Comparison of ENCODE assay signal across 16 cellular contexts in the genomic region with DNA sequence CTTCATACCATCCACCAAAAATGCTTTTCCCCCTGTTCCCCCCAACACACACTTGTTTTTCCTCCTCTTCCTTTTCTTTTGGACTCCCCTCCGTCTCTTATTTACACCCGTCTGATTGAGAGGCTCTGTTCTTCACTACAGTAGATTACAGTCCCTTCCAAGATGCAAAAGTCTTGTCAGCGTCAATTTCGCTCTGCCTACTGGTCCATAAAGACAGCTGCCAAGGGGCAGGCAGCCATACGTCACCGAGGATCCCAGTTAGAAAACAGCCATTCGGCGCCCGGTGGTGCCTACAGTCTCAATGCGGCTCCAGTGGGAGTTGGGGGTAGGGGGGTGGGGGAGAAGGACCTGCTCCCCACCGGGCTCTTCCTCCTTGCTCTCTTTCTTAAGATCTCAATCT. TPM values are rescaled to one million over a fixed set of nuclear protein-coding genes. Genes with fewer than 3 reads are reported as not detected.
DNase-seq lines count a peak whose midpoint lies in the region; ATAC-seq and TF ChIP-seq lines count a peak whose summit lies in the region.
"Had no signal": no experiment of that assay in that cellular context is flagged by ENCODE, and none has a peak within 500 bp of the region (broad histone marks: within the 10 kb centered on the region; RNA-seq: fewer than 3 reads in every experiment).

A gene with protein sequence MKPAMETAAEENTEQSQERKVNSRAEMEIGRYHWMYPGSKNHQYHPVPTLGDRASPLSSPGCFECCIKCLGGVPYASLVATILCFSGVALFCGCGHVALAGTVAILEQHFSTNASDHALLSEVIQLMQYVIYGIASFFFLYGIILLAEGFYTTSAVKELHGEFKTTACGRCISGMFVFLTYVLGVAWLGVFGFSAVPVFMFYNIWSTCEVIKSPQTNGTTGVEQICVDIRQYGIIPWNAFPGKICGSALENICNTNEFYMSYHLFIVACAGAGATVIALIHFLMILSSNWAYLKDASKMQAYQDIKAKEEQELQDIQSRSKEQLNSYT (minus strand): TSS at position 195 of the 400 bp plus-strand sequence. CDS start 189 bp downstream, at position 6.

- no peak within 1 kb of the TSS for H3K4me3 ChIP-seq in stomach

- H3K9me3 ChIP-seq in stomach: no peaks in the 10 kb centered on the region

- peaks cover 0 to 21% (median 0%) of the 10 kb centered on the region in 3 donors for H3K27me3 ChIP-seq in stomach

- H3K9me3 Mint-ChIP-seq in endothelial cell (ENCODE audit: unreplicated experiment): no peaks in the 10 kb centered on the region
- H3K9me3 Mint-ChIP-seq in nephron progenitor cell: peaks cover 45% of the 10 kb centered on the region
- peaks cover 13% of the 10 kb centered on the region for H3K9me3 Mint-ChIP-seq in type B pancreatic cell
- H3K9me3 Mint-ChIP-seq: activated CD4-positive, alpha-beta T cell treated with anti-CD3 and anti-CD28 coated beads, Interleukin-2, amount 10 ng/mL, durations not matched to agents 24 days and 14 days; central memory CD8-positive, alpha-beta T cell; natural killer cell had no signal

- DNase-seq in NCI-H69 (lab: John Stamatoyannopoulos, UW): peak; percentile 67
- DNase-seq in endothelial cell (ENCODE audit: low spot score): no peak
- DNase-seq in nephron progenitor cell: peak; percentile 15
- no peak for DNase-seq in type B pancreatic cell (ENCODE audit: extremely low spot score, unreplicated experiment)
- DNase-seq in stomach: no peak
- no peak for DNase-seq in AG08395 (ENCODE audit: low spot score)
- DNase-seq in dermis blood vessel endothelial cell: no peak
- DNase-seq: activated CD4-positive, alpha-beta T cell treated with anti-CD3 and anti-CD28 coated beads, Interleukin-2, amount 10 ng/mL, durations not matched to agents 24 days and 14 days; KG1; kidney; natural killer cell; NCI-H187; stimulated activated CD4-positive, alpha-beta T cell treated with anti-CD3 and anti-CD28 coated beads, Interleukin-4, amount 100 ng/mL, for 1 hour; stimulated activated naive B cell treated with anti-CD40 and anti-IgM and Interleukin-4, amounts not matched to agents 10 μg/mL and 1 μg/mL and 100 μg/mL, for 72 hours had no signal

- H3K27ac Mint-ChIP-seq in endothelial cell (ENCODE audit: unreplicated experiment) (no peak within 1 kb of the TSS), nephron progenitor cell (peak within 1 kb of the TSS; percentile 73), type B pancreatic cell (no peak within 1 kb of the TSS)
- H3K27ac Mint-ChIP-seq: activated CD4-positive, alpha-beta T cell treated with anti-CD3 and anti-CD28 coated beads, Interleukin-2, amount 10 ng/mL, durations not matched to agents 24 days and 14 days; natural killer cell; stimulated activated naive B cell treated with anti-CD40 and anti-IgM and Interleukin-4, amounts not matched to agents 10 μg/mL and 1 μg/mL and 100 μg/mL, for 72 hours had no signal

- intact Hi-C loops in stomach (cut with DNase I; ENCODE audit: low total_unique reads): no loop called here

- H3K4me3 Mint-ChIP-seq in endothelial cell (ENCODE audit: unreplicated experiment) (no peak within 1 kb of the TSS), nephron progenitor cell (peak within 1 kb of the TSS; percentile 74), type B pancreatic cell (peak within 1 kb of the TSS; percentile 70)
- H3K4me3 Mint-ChIP-seq: activated CD4-positive, alpha-beta T cell treated with anti-CD3 and anti-CD28 coated beads, Interleukin-2, amount 10 ng/mL, durations not matched to agents 24 days and 14 days; central memory CD8-positive, alpha-beta T cell; natural killer cell; stimulated activated naive B cell treated with anti-CD40 and anti-IgM and Interleukin-4, amounts not matched to agents 10 μg/mL and 1 μg/mL and 100 μg/mL, for 72 hours had no signal

- WGBS in stomach, 5 donors: 22 to 55% (median 36%) methylated on average over 11 of the region's 11 CpGs

- H3K27me3 Mint-ChIP-seq in endothelial cell (ENCODE audit: unreplicated experiment) (peaks cover 4% of the 10 kb centered on the region), nephron progenitor cell (ENCODE audit: low read depth, poor library complexity) (no peaks in the 10 kb centered on the region), type B pancreatic cell (no peaks in the 10 kb centered on the region)

- H3K4me1 Mint-ChIP-seq in endothelial cell (ENCODE audit: unreplicated experiment): peaks cover 7% of the 10 kb centered on the region
- peaks cover 9% of the 10 kb centered on the region for H3K4me1 Mint-ChIP-seq in nephron progenitor cell
- H3K4me1 Mint-ChIP-seq in type B pancreatic cell (ENCODE audit: unreplicated experiment): no peaks in the 10 kb centered on the region
- H3K4me1 Mint-ChIP-seq: activated CD4-positive, alpha-beta T cell treated with anti-CD3 and anti-CD28 coated beads, Interleukin-2, amount 10 ng/mL, durations not matched to agents 24 days and 14 days; central memory CD8-positive, alpha-beta T cell; natural killer cell; stimulated activated naive B cell treated with anti-CD40 and anti-IgM and Interleukin-4, amounts not matched to agents 10 μg/mL and 1 μg/mL and 100 μg/mL, for 72 hours had no signal

- H3K4me1 ChIP-seq in stomach: no peaks in the 10 kb centered on the region

- H3K36me3 ChIP-seq in stomach: no peaks in the 10 kb centered on the region

- H3K27ac ChIP-seq in stomach: no peak within 1 kb of the TSS

- H3K36me3 Mint-ChIP-seq in endothelial cell (ENCODE audit: low read depth, unreplicated experiment) (peaks cover 4% of the 10 kb centered on the region), nephron progenitor cell (ENCODE audit: low read depth) (peaks cover 5% of the 10 kb centered on the region), type B pancreatic cell (no peaks in the 10 kb centered on the region)
- H3K36me3 Mint-ChIP-seq: natural killer cell; stimulated activated naive B cell treated with anti-CD40 and anti-IgM and Interleukin-4, amounts not matched to agents 10 μg/mL and 1 μg/mL and 100 μg/mL, for 72 hours had no signal

- no peak for TF ChIP-seq EP300 in stomach (IDR thresholded peaks at IDR 0.05)

- no peak for ATAC-seq in GM18909 (IDR thresholded peaks at IDR 0.05; ENCODE audit: poor library complexity, unreplicated experiment)
- ATAC-seq: natural killer cell; stimulated activated naive B cell treated with anti-CD40 and anti-IgM and Interleukin-4, amounts not matched to agents 10 μg/mL and 1 μg/mL and 100 μg/mL, for 72 hours had no signal

- TF ChIP-seq CTCF in endothelial cell (IDR thresholded peaks at IDR 0.05; ENCODE audit: unreplicated experiment) (no peak), nephron progenitor cell (IDR thresholded peaks at IDR 0.05) (no peak), type B pancreatic cell (conservative IDR thresholded peaks at IDR 0.05) (no peak), stomach (IDR thresholded peaks at IDR 0.05) (no peak)

- TF ChIP-seq POLR2A in stomach (IDR thresholded peaks at IDR 0.05): no peak

RNA-seq across cellular contexts. Expression of the gene that starts here (rescaled TPM):
- total RNA-seq in endothelial cell (ENCODE audit: unreplicated experiment): 18.8 TPM
- total RNA-seq in type B pancreatic cell (ENCODE audit: low replicate concordance): 2.1 and 17.3 TPM in 2 replicates
- total RNA-seq in stomach: 10 to 100 TPM in 4 of 5 donors, under 1 TPM in 1; 0.29 to 67.9 (median 11.2) TPM
- 1 to 10 TPM; 1.1 to 5.8 (median 3.1) TPM for polyA plus RNA-seq in stomach
- 0.14 and 0.17 TPM in 2 replicates for total RNA-seq in dermis blood vessel endothelial cell
- total RNA-seq: activated CD4-positive, alpha-beta T cell treated with anti-CD3 and anti-CD28 coated beads, Interleukin-2, amount 10 ng/mL, durations not matched to agents 24 days and 14 days; natural killer cell had no signal

Comparison
In these comparisons a context has a peak if more than half of its experiments do, and no peak if none do; other contexts are left out.
1. DNase-seq: peak in NCI-H69 (single experiment) and nephron progenitor cell (single experiment); none in endothelial cell (single experiment), type B pancreatic cell (single experiment), stomach (single experiment), AG08395 (single experiment) and dermis blood vessel endothelial cell (single experiment).